In the genomic region with DNA sequence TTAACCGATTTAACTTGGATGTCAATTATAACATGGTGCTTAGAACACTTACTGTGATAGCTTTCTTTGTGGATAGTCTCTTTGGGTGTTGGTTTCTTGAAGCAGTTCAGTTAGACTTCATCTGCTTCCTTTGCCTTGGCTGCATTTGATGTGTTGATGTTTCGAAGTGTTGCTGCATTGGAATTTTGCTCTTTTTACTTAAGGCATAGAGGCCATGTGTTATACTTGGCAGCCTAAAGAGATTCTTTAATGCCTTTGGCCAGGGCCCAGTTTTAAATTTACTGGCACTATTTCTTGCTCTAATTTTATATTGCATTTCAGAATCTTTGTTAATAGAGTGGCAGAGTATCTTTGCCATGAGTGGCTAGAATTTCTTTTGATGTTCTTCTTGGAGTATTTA, we compare ENCODE assay signal across 22 cellular contexts. TPM values are rescaled to one million over a fixed set of nuclear protein-coding genes. Genes with fewer than 3 reads are reported as not detected.
DNase-seq lines count a peak whose midpoint lies in the region; ATAC-seq and TF ChIP-seq lines count a peak whose summit lies in the region.
"Had no signal": no experiment of that assay in that cellular context is flagged by ENCODE, and none has a peak within 500 bp of the region (broad histone marks: within the 10 kb centered on the region; RNA-seq: fewer than 3 reads in every experiment).

No MANE protein-coding gene starts in this region.

- no peak overlapping the region for H3K4me2 ChIP-seq in IMR-90 (ENCODE audit: low read depth, low read length)

- no peak for TF ChIP-seq RAD21 in IMR-90 (IDR thresholded peaks at IDR 0.05; ENCODE audit: low read length)

- no peak for TF ChIP-seq EP300 in sigmoid colon (IDR thresholded peaks at IDR 0.05)

- H3K4ac ChIP-seq in IMR-90 (ENCODE audit: low read depth, low read length) = no peak overlapping the region

- no peak overlapping the region for H3K23ac ChIP-seq in IMR-90 (ENCODE audit: low read depth, low read length)

- no peak overlapping the region for H2BK15ac ChIP-seq in IMR-90 (ENCODE audit: low read depth, low read length)

- no peaks in the 10 kb centered on the region for H3K9me3 Mint-ChIP-seq in HFFc6
- H3K9me3 Mint-ChIP-seq: CD8-positive, alpha-beta memory T cell; WTC11 had no signal

- CTCF ChIA-PET in IMR-90 (lab: Yijun Ruan, JAX) = no interaction called here

- H3K4me1 Mint-ChIP-seq in HFFc6 (ENCODE audit: low read depth) = peaks cover 56% of the 10 kb centered on the region
- H3K4me1 Mint-ChIP-seq: WTC11 had no signal

- no peak overlapping the region for H3K18ac ChIP-seq in IMR-90 (ENCODE audit: low read depth, low read length)

- H3K56ac ChIP-seq in IMR-90 (ENCODE audit: extremely low read depth, insufficient read depth, low read length) = no peak overlapping the region

- POLR2A ChIA-PET in IMR-90 (lab: Charles Lee; ENCODE audit: unreplicated experiment) = no interaction called here

- no peak overlapping the region for H2BK120ac ChIP-seq in IMR-90 (ENCODE audit: low read depth, low read length)

- no peak overlapping the region for H4K91ac ChIP-seq in IMR-90 (ENCODE audit: insufficient read depth, low read depth, low read length)

- peaks cover 11% of the 10 kb centered on the region for H3K9me1 ChIP-seq in IMR-90 (ENCODE audit: insufficient read depth, low read length)

- H4K8ac ChIP-seq in IMR-90 (ENCODE audit: low read depth in 2 of 2, low read length in 2 of 2) = no peak overlapping the region

- in situ Hi-C loops in IMR-90 (cut with MboI; ENCODE audit: low sequenced_read_pairs) = no loop called here

- no CpG with 5 or more reads among the region's 2 CpGs for WGBS in IMR-90 (ENCODE audit: extremely low coverage in 2 of 2, insufficient read length in 1 of 2), 2 experiments
- WGBS in sigmoid colon, 2 donors = 78 to 89% methylated on average over 2 of the region's 2 CpGs

- H4K20me1 ChIP-seq in IMR-90 (ENCODE audit: insufficient read depth, low read length) = peaks cover 9% of the 10 kb centered on the region; the same call in 1 of the 2 replicates

- no peak overlapping the region for H2AK9ac ChIP-seq in IMR-90 (replicated peaks; ENCODE audit: low read depth, low read length, poor library complexity)

- H3K36me3 ChIP-seq in IMR-90 (ENCODE audit: control insufficient read depth, insufficient read depth, low read length) (peaks cover 17% of the 10 kb centered on the region), sigmoid colon (peaks cover 0 to 93% (median 17%) of the 10 kb centered on the region in 4 donors), upper lobe of right lung (peaks cover 97% of the 10 kb centered on the region)

- H3K79me1 ChIP-seq in IMR-90 (ENCODE audit: low read depth in 1 of 2, low read length in 2 of 2) = peaks cover 27 to 54% of the 10 kb centered on the region in 2 experiments

- H3K9ac ChIP-seq in IMR-90 (ENCODE audit: low read depth, low read length) = no peak overlapping the region

- no peak overlapping the region for H2AK5ac ChIP-seq in IMR-90 (ENCODE audit: low read depth, low read length)

- intact Hi-C loops in IMR-90 (cut with micrococcal nuclease) = no loop called here
- intact Hi-C loops in sigmoid colon (cut with DNase I) = no loop called here
- intact Hi-C loops in upper lobe of right lung (cut with DNase I) = no loop called here

- H2AFZ ChIP-seq in IMR-90 (replicated peaks; ENCODE audit: low read length, poor library complexity) = no peak overlapping the region

- H3K4me3 ChIP-seq in IMR-90 (ENCODE audit: insufficient read depth, low read depth, low read length) (no peak overlapping the region), cardiac fibroblast (replicated peaks in 1 of 2; ENCODE audit: low read depth in 2 of 2, low read length in 2 of 2) (no peak overlapping the region), fibroblast of pulmonary artery (replicated peaks; ENCODE audit: low read depth, low read length) (no peak overlapping the region), sigmoid colon (no peak overlapping the region), upper lobe of right lung (no peak overlapping the region)
- H3K4me3 ChIP-seq: coronary artery, left lung, SK-N-MC, tibial nerve had no signal

- H3K4me1 ChIP-seq in IMR-90 (ENCODE audit: control insufficient read depth, insufficient read depth, low read length) = peaks cover 6% of the 10 kb centered on the region
- peaks cover 0 to 51% (median 44%) of the 10 kb centered on the region in 4 donors for H3K4me1 ChIP-seq in sigmoid colon
- H3K4me1 ChIP-seq in upper lobe of right lung = no peaks in the 10 kb centered on the region
- H3K4me1 ChIP-seq: left lung had no signal

- TF ChIP-seq CTCF in IMR-90 (conservative IDR thresholded peaks at IDR 0.05; ENCODE audit: low read depth, low read length) = no peak
- TF ChIP-seq CTCF in cardiac fibroblast (IDR thresholded peaks at IDR 0.05; ENCODE audit: low read depth, low read length) = no peak
- no peak for TF ChIP-seq CTCF in fibroblast of pulmonary artery (IDR thresholded peaks at IDR 0.05; ENCODE audit: low read length, missing control alignments)
- no peak for TF ChIP-seq CTCF in sigmoid colon (IDR thresholded peaks at IDR 0.05)
- no peak for TF ChIP-seq CTCF in HFFc6 (IDR thresholded peaks at IDR 0.05)
- TF ChIP-seq CTCF in upper lobe of right lung (IDR thresholded peaks at IDR 0.05) = no peak

- ATAC-seq in IMR-90 (ENCODE audit: low read depth) (peak; percentile 53; the same call in 1 of the 2 replicates), GM18870 (IDR thresholded peaks at IDR 0.05; ENCODE audit: unreplicated experiment) (no peak), upper lobe of right lung (no peak)
- ATAC-seq: HCT116; left lung; stimulated activated naive CD8-positive, alpha-beta T cell treated with anti-CD3 and anti-CD28 coated beads, Interleukin-15, Interleukin-2, amounts not matched to agents 100 U/mL and 50 U/mL, for 24 hours; WTC11 had no signal

- H3K9me3 ChIP-seq in IMR-90 (ENCODE audit: control insufficient read depth, insufficient read depth, low read length) (no peaks in the 10 kb centered on the region), sigmoid colon (no peaks in the 10 kb centered on the region), upper lobe of right lung (no peaks in the 10 kb centered on the region)
- H3K9me3 ChIP-seq: left lung, tibial nerve had no signal

- H3K36me3 Mint-ChIP-seq in HFFc6 (ENCODE audit: low read depth) = peaks cover 68% of the 10 kb centered on the region

- no peak for TF ChIP-seq POLR2A in IMR-90 (IDR thresholded peaks at IDR 0.05; ENCODE audit: low read depth, low read length)
- TF ChIP-seq POLR2A in sigmoid colon (IDR thresholded peaks at IDR 0.05) = no peak

- H2BK20ac ChIP-seq in IMR-90 (ENCODE audit: low read depth, low read length) = no peak overlapping the region

- BruUV-seq in IMR-90 (replicated peaks; lab: Mats Ljungman, UMichigan) = no TSS peak

- dilution Hi-C loops in IMR-90 (cut with HindIII; ENCODE audit: low sequenced_read_pairs, unreplicated experiment) = no loop called here

- no peak overlapping the region for H4K5ac ChIP-seq in IMR-90 (ENCODE audit: low read depth, low read length)

- no peak overlapping the region for H3K14ac ChIP-seq in IMR-90 (replicated peaks; ENCODE audit: low read depth, low read length)

- H3K27me3 Mint-ChIP-seq in HFFc6 (ENCODE audit: insufficient read depth) = peaks cover 3% of the 10 kb centered on the region
- H3K27me3 Mint-ChIP-seq: CD8-positive, alpha-beta memory T cell had no signal

- H3K27me3 ChIP-seq in IMR-90 (ENCODE audit: control insufficient read depth, insufficient read depth, low read length) (no peaks in the 10 kb centered on the region), sigmoid colon (no peaks in the 10 kb centered on the region), upper lobe of right lung (no peaks in the 10 kb centered on the region)
- H3K27me3 ChIP-seq: left lung, tibial nerve had no signal

- DNase-seq in IMR-90 (peak; percentile 47), cardiac fibroblast (ENCODE audit: low read depth in 2 of 2) (peak; percentile 64 to 88), fibroblast of pulmonary artery (ENCODE audit: low read depth) (peak; percentile 49), sigmoid colon (no peak), HFFc6 (no peak), upper lobe of right lung (no peak)
- DNase-seq: activated CD4-positive, alpha-beta T cell treated with anti-CD3 and anti-CD28 coated beads, Interleukin-2, amount 50 U/mL, for 4 hours; AML-193; anterior cingulate cortex; CD8-positive, alpha-beta memory T cell; left lung; NCI-H1417 treated with DMSO at 0.1 percent for 48 hours; NCI-H526 treated with DMSO at 0.1 percent for 48 hours; small intestine; stimulated activated CD4-positive, alpha-beta T cell treated with anti-CD3 and anti-CD28 coated beads, Interleukin-4, amount 100 ng/mL, for 1 hour; stimulated activated naive CD8-positive, alpha-beta T cell treated with anti-CD3 and anti-CD28 coated beads, Interleukin-15, Interleukin-2, amounts not matched to agents 100 U/mL and 50 U/mL, for 24 hours had no signal

- H3K27ac ChIP-seq in IMR-90 (ENCODE audit: insufficient read depth, low read length) = no peak overlapping the region
- peak overlapping the region in 3 of 4 donors; percentile 15 to 67 (median 63) for H3K27ac ChIP-seq in sigmoid colon
- H3K27ac ChIP-seq in upper lobe of right lung = no peak overlapping the region
- H3K27ac ChIP-seq: left lung, SK-N-MC had no signal

- no peak overlapping the region for H3K4me3 Mint-ChIP-seq in HFFc6
- H3K4me3 Mint-ChIP-seq: WTC11 had no signal

- no peak overlapping the region for H2BK5ac ChIP-seq in IMR-90 (ENCODE audit: low read depth, low read length, poor library complexity, severe bottlenecking)

- H3K27ac Mint-ChIP-seq in HFFc6 = no peak overlapping the region
- H3K27ac Mint-ChIP-seq: WTC11 had no signal

RNA-seq across cellular contexts. Expression of gene NR1D2, which starts 21.2 kb away (rescaled TPM):
- total RNA-seq in IMR-90 (2012; rRNA removed) (41.0 and 46.1 TPM in 2 replicates), sigmoid colon (10 to 100 TPM; 43.8 to 63.7 (median 52.8) TPM), upper lobe of right lung (62.1 TPM)
- polyA plus RNA-seq in IMR-90 (2012; rRNA removed) (7.5 and 8.1 TPM in 2 replicates), sigmoid colon (10 to 100 TPM in 2 of 3 donors, 1 to 10 TPM in 1; 7.7 to 15.0 (median 10.6) TPM)
- 1.7 and 2.1 TPM in 2 replicates for polyA plus RNA-seq in IMR-90 (2012; cell fraction: cytosol; rRNA removed)
- polyA plus RNA-seq in IMR-90 (2012; cell fraction: nucleus; rRNA removed; ENCODE audit: low replicate concordance) = 0.62 and 8.5 TPM in 2 replicates
- total RNA-seq in HFFc6 (2021; fragmentation: NEBNext Ultra II Directional; extraction: Animal tissue kit (Norgen Biotek cat#: 25700)) = 10 to 100 TPM; 36.0 to 43.7 (median 40.9) TPM

RNA-seq across cellular contexts. Expression of gene RPL15, which starts 49.4 kb away (rescaled TPM):
- 1,419 and 2,730 TPM in 2 replicates for total RNA-seq in IMR-90 (2012; rRNA removed)
- 4,701 and 5,087 TPM in 2 replicates for polyA plus RNA-seq in IMR-90 (2012; rRNA removed)
- 2,854 and 3,719 TPM in 2 replicates for polyA plus RNA-seq in IMR-90 (2012; cell fraction: cytosol; rRNA removed)
- polyA plus RNA-seq in IMR-90 (2012; cell fraction: nucleus; rRNA removed; ENCODE audit: low replicate concordance) = 1,256 and 2,197 TPM in 2 replicates
- total RNA-seq in sigmoid colon = 1,000 to 10,000 TPM; 1,530 to 5,073 (median 3,085) TPM
- polyA plus RNA-seq in sigmoid colon = 1,000 to 10,000 TPM; 2,984 to 4,927 (median 3,091) TPM
- 1,000 to 10,000 TPM; 1,680 to 2,112 (median 1,953) TPM for total RNA-seq in HFFc6 (2021; fragmentation: NEBNext Ultra II Directional; extraction: Animal tissue kit (Norgen Biotek cat#: 25700))
- total RNA-seq in upper lobe of right lung = 1,404 TPM

RNA-seq across cellular contexts. Expression of gene NKIRAS1, which starts 49.5 kb away (rescaled TPM):
- total RNA-seq in IMR-90 (2012; rRNA removed) = 6.8 and 16.1 TPM in 2 replicates
- 5.6 and 6.1 TPM in 2 replicates for polyA plus RNA-seq in IMR-90 (2012; rRNA removed)
- polyA plus RNA-seq in IMR-90 (2012; cell fraction: cytosol; rRNA removed) = 2.4 and 3.6 TPM in 2 replicates
- 1.0 and 3.0 TPM in 2 replicates for polyA plus RNA-seq in IMR-90 (2012; cell fraction: nucleus; rRNA removed; ENCODE audit: low replicate concordance)
- 10 to 100 TPM; 21.6 to 29.3 (median 26.8) TPM for total RNA-seq in sigmoid colon
- polyA plus RNA-seq in sigmoid colon = 1 to 10 TPM; 4.2 to 5.4 (median 5.1) TPM
- 10 to 100 TPM; 10.9 to 13.5 (median 11.6) TPM for total RNA-seq in HFFc6 (2021; fragmentation: NEBNext Ultra II Directional; extraction: Animal tissue kit (Norgen Biotek cat#: 25700))
- total RNA-seq in upper lobe of right lung = 8.4 TPM

Comparison
In these comparisons a context has a peak if more than half of its experiments do, and no peak if none do; other contexts are left out.
1. DNase-seq: peak in IMR-90 (single experiment), cardiac fibroblast (2 of 2) and fibroblast of pulmonary artery (single experiment); none in sigmoid colon (single experiment), HFFc6 (single experiment) and upper lobe of right lung (single experiment).
2. H3K27ac ChIP-seq: peak in sigmoid colon (3 of 4); none in IMR-90 (single experiment) and upper lobe of right lung (single experiment).